13 cellular contexts compared by ENCODE assay signal in genomic region chr19:2970201-2970838, GRCh38. TPM values are rescaled to one million over a fixed set of nuclear protein-coding genes. Genes with fewer than 3 reads are reported as not detected.
DNase-seq lines count a peak whose midpoint lies in the region; ATAC-seq lines count a peak whose summit lies in the region.
"Had no signal": no experiment of that assay in that cellular context is flagged by ENCODE, and none has a peak within 500 bp of the region (broad histone marks: within the 10 kb centered on the region; RNA-seq: fewer than 3 reads in every experiment).

No MANE protein-coding gene starts in this region.

- intact Hi-C loops in left cardiac atrium (cut with DNase I) (no loop called here), cardiac septum (cut with DNase I) (no loop called here), posterior cingulate gyrus (cut with DNase I) (no loop called here)

- peak; percentile 51 for DNase-seq in left cardiac atrium
- DNase-seq in cardiac septum (ENCODE audit: low spot score), result no peak
- DNase-seq in fibroblast of peridontal ligament (ENCODE audit: extremely low read depth), result peak; percentile 63
- peak; percentile 48 for DNase-seq in mucosa of gallbladder (ENCODE audit: low spot score)
- DNase-seq in AG20443 (ENCODE audit: low spot score), result no peak
- no peak for DNase-seq in posterior cingulate gyrus
- DNase-seq: activated naive CD8-positive, alpha-beta T cell treated with anti-CD3 and anti-CD28 coated beads, Interleukin-2, amount 10 ng/mL, durations not matched to agents 7 days and 5 days; MG63; PC-3; T-helper 2 cell had no signal

- ATAC-seq in left cardiac atrium (peak; percentile 14 to 28), HG03460 (IDR thresholded peaks at IDR 0.05; ENCODE audit: unreplicated experiment) (no peak), GM19397 (IDR thresholded peaks at IDR 0.05; ENCODE audit: unreplicated experiment) (no peak)
- ATAC-seq: natural killer cell treated with Interleukin-12 subunit alpha and Interleukin-12 subunit beta and Interleukin-15 and Interleukin-18, amount 100 ng/mL, for 72 hours; PC-3 had no signal

RNA-seq across cellular contexts. Expression of gene TLE6, which starts 7.0 kb away (rescaled TPM):
- total RNA-seq in left cardiac atrium (1 to 10 TPM in 1 of 2 donors, under 1 TPM in 1; 0.65 to 1.9 TPM), cardiac septum (1.0 TPM), mucosa of gallbladder (0.63 TPM)

RNA-seq across cellular contexts. Expression of gene ZNF77, which starts 25.5 kb away (rescaled TPM):
- 1 to 10 TPM; 2.7 to 3.5 TPM for total RNA-seq in left cardiac atrium
- 2.0 TPM for total RNA-seq in cardiac septum
- total RNA-seq in mucosa of gallbladder, result 2.8 TPM

RNA-seq across cellular contexts. Expression of gene TLE2, which starts 58.8 kb away (rescaled TPM):
- 10 to 100 TPM; 61.0 to 66.7 TPM for total RNA-seq in left cardiac atrium
- 48.0 TPM for total RNA-seq in cardiac septum
- 64.6 TPM for total RNA-seq in mucosa of gallbladder

Comparison
In these comparisons a context has a peak if more than half of its experiments do, and no peak if none do; other contexts are left out.
1. DNase-seq: peak in left cardiac atrium (single experiment), fibroblast of peridontal ligament (single experiment) and mucosa of gallbladder (single experiment); none in cardiac septum (single experiment), AG20443 (single experiment) and posterior cingulate gyrus (0 of 10).
2. ATAC-seq: peak in left cardiac atrium (2 of 2); none in HG03460 (single experiment) and GM19397 (single experiment).